Comparison of ENCODE assay signal across 17 cellular contexts in genomic region chr12:119169150-119169549, GRCh38. TPM values are rescaled to one million over a fixed set of nuclear protein-coding genes. Genes with fewer than 3 reads are reported as not detected.
DNase-seq lines count a peak whose midpoint lies in the region; ATAC-seq and TF ChIP-seq lines count a peak whose summit lies in the region.
"Had no signal": no experiment of that assay in that cellular context is flagged by ENCODE, and none has a peak within 500 bp of the region (broad histone marks: within the 10 kb centered on the region; RNA-seq: fewer than 3 reads in every experiment).

No MANE protein-coding gene starts in this region.

- BruUV-seq in PC-3 (replicated peaks; lab: Mats Ljungman, UMichigan) = no TSS peak

- DNase-seq in ELF-1 (ENCODE audit: low read depth, low spot score) (peak; percentile 72), PC-3 (peak; percentile 27), hepatocyte (ENCODE audit: low spot score) (peak; percentile 37), trophoblast cell (peak; percentile 81 to 88), kidney tubule cell (ENCODE audit: low spot score) (no peak)
- no peak for DNase-seq in activated naive CD8-positive, alpha-beta T cell treated with anti-CD3 and anti-CD28 coated beads, Interleukin-2, amount 50 U/mL, for 24 hours
- DNase-seq in effector CD8-positive, alpha-beta T cell (lab: John Stamatoyannopoulos, UW) = no peak
- DNase-seq: Calu3; CD4-positive, alpha-beta memory T cell; HFFc6; MM.1S; NCI-H1092; NCI-H146; NCI-H2081 had no signal

- CTCF ChIA-PET in PC-3 (lab: Charles Lee) = no interaction called here

- H3K4me3 Mint-ChIP-seq in activated naive CD8-positive, alpha-beta T cell treated with anti-CD3 and anti-CD28 coated beads, Interleukin-2, amount 50 U/mL, for 24 hours = no peak overlapping the region
- H3K4me3 Mint-ChIP-seq: CD4-positive, alpha-beta memory T cell; HFFc6 had no signal

- peak overlapping the region; percentile 35 for H4K8ac ChIP-seq in trophoblast cell (ENCODE audit: low read depth, low read length)

- H3K36me3 ChIP-seq in PC-3 (ENCODE audit: low read depth, low read length) = no peaks in the 10 kb centered on the region
- no peaks in the 10 kb centered on the region for H3K36me3 ChIP-seq in hepatocyte (replicated peaks; ENCODE audit: insufficient read depth, low read depth)
- H3K36me3 ChIP-seq in trophoblast cell (ENCODE audit: control insufficient read depth in 1 of 2, insufficient read depth in 2 of 2, low read length in 2 of 2) = no peaks in the 10 kb centered on the region
- H3K36me3 ChIP-seq: BLaER1, SJSA1 had no signal

- ATAC-seq in PC-3 (no peak), GM18520 (IDR thresholded peaks at IDR 0.05; ENCODE audit: unreplicated experiment) (no peak)
- ATAC-seq in activated naive CD8-positive, alpha-beta T cell treated with anti-CD3 and anti-CD28 coated beads, Interleukin-2, amount 50 U/mL, for 24 hours = no peak

- TF ChIP-seq CTCF in PC-3 (conservative IDR thresholded peaks at IDR 0.05; ENCODE audit: low read depth, low read length) (no peak), hepatocyte (IDR thresholded peaks at IDR 0.05; ENCODE audit: poor library complexity) (no peak)

- H4K91ac ChIP-seq in trophoblast cell (ENCODE audit: low read depth, low read length) = no peak overlapping the region

- H2AFZ ChIP-seq in PC-3 (ENCODE audit: low read length) = no peak overlapping the region
- H2AFZ ChIP-seq in hepatocyte = no peak overlapping the region
- H2AFZ ChIP-seq in trophoblast cell (ENCODE audit: insufficient read depth, low read length, poor library complexity) = no peak overlapping the region

- H3K4me2 ChIP-seq in PC-3 (ENCODE audit: low read length) (no peak overlapping the region), hepatocyte (no peak overlapping the region), trophoblast cell (ENCODE audit: low read length) (peak overlapping the region; percentile 26)
- H3K4me2 ChIP-seq: BLaER1 had no signal

- intact Hi-C loops in PC-3 (cut with micrococcal nuclease) = no loop called here

- no peak overlapping the region for H4K12ac ChIP-seq in trophoblast cell (ENCODE audit: low read depth, low read length)

- POLR2A ChIA-PET in PC-3 (lab: Charles Lee; ENCODE audit: unreplicated experiment) = no interaction called here

- no peaks in the 10 kb centered on the region for H3K27me3 Mint-ChIP-seq in activated naive CD8-positive, alpha-beta T cell treated with anti-CD3 and anti-CD28 coated beads, Interleukin-2, amount 50 U/mL, for 24 hours

- peaks cover 31% of the 10 kb centered on the region for H3K79me1 ChIP-seq in trophoblast cell (ENCODE audit: low read length)

- H3K79me2 ChIP-seq in PC-3 (ENCODE audit: low read length) (no peaks in the 10 kb centered on the region), hepatocyte (no peaks in the 10 kb centered on the region), trophoblast cell (ENCODE audit: control insufficient read depth, insufficient read depth, low read length, poor library complexity) (peaks cover 4% of the 10 kb centered on the region)

- no peaks in the 10 kb centered on the region for H3K36me3 Mint-ChIP-seq in activated naive CD8-positive, alpha-beta T cell treated with anti-CD3 and anti-CD28 coated beads, Interleukin-2, amount 50 U/mL, for 24 hours (ENCODE audit: low read depth)
- H3K36me3 Mint-ChIP-seq: CD4-positive, alpha-beta memory T cell had no signal

- H3K9me3 Mint-ChIP-seq in activated naive CD8-positive, alpha-beta T cell treated with anti-CD3 and anti-CD28 coated beads, Interleukin-2, amount 50 U/mL, for 24 hours = peaks cover 5% of the 10 kb centered on the region
- H3K9me3 Mint-ChIP-seq: HFFc6 had no signal

- no peak overlapping the region for H3K23ac ChIP-seq in trophoblast cell (ENCODE audit: low read length)

- H3K4ac ChIP-seq in trophoblast cell (ENCODE audit: low read depth, low read length) = no peak overlapping the region

- no peaks in the 10 kb centered on the region for H4K20me1 ChIP-seq in PC-3 (ENCODE audit: low read length)
- no peaks in the 10 kb centered on the region for H4K20me1 ChIP-seq in hepatocyte (ENCODE audit: insufficient read depth, poor library complexity, severe bottlenecking)
- H4K20me1 ChIP-seq: BLaER1 had no signal

- 44% methylated on average over 2 of the region's 2 CpGs for WGBS in hepatocyte (ENCODE audit: low lambda C conversion rate, missing lambda C conversion rate)
- WGBS in trophoblast cell (ENCODE audit: extremely low coverage, insufficient coverage, insufficient read length) = no CpG with 5 or more reads among the region's 2 CpGs

- H3K9ac ChIP-seq in PC-3 (ENCODE audit: low read length) (no peak overlapping the region), trophoblast cell (ENCODE audit: low read length) (no peak overlapping the region)
- H3K9ac ChIP-seq: BLaER1 had no signal

- H3K4me3 ChIP-seq in PC-3 (ENCODE audit: low read length) (no peak overlapping the region), hepatocyte (no peak overlapping the region), trophoblast cell (ENCODE audit: low read depth, low read length) (no peak overlapping the region)
- H3K4me3 ChIP-seq: BLaER1, SJSA1 had no signal

- no peak overlapping the region for H3K14ac ChIP-seq in trophoblast cell (ENCODE audit: low read length)

- no peaks in the 10 kb centered on the region for H3K4me1 ChIP-seq in PC-3 (ENCODE audit: insufficient read depth, low read length)
- H3K4me1 ChIP-seq in hepatocyte (ENCODE audit: insufficient read depth) = peaks cover 6% of the 10 kb centered on the region
- peaks cover 26 to 30% of the 10 kb centered on the region in 2 experiments for H3K4me1 ChIP-seq in trophoblast cell (ENCODE audit: control insufficient read depth in 1 of 2, insufficient read depth in 2 of 2, low read length in 2 of 2)
- H3K4me1 ChIP-seq: BLaER1 had no signal

- no peak overlapping the region for H3K18ac ChIP-seq in trophoblast cell (ENCODE audit: low read length)

- H3K4me1 Mint-ChIP-seq in activated naive CD8-positive, alpha-beta T cell treated with anti-CD3 and anti-CD28 coated beads, Interleukin-2, amount 50 U/mL, for 24 hours = no peaks in the 10 kb centered on the region
- H3K4me1 Mint-ChIP-seq: CD4-positive, alpha-beta memory T cell had no signal

- H2BK12ac ChIP-seq in trophoblast cell (ENCODE audit: low read length) = no peak overlapping the region

- H2BK120ac ChIP-seq in trophoblast cell (ENCODE audit: insufficient read depth, low read length, poor library complexity) = no peak overlapping the region

- H2AK5ac ChIP-seq in trophoblast cell (ENCODE audit: low read length) = no peak overlapping the region

- H2BK5ac ChIP-seq in trophoblast cell (ENCODE audit: low read depth, low read length, poor library complexity) = no peak overlapping the region

- H3K27ac ChIP-seq in PC-3 (ENCODE audit: low read length) (no peak overlapping the region), hepatocyte (peak overlapping the region; percentile 70), trophoblast cell (ENCODE audit: low read depth, low read length) (peak overlapping the region; percentile 51)
- H3K27ac ChIP-seq: BLaER1, SJSA1 had no signal

- H3K9me2 ChIP-seq in PC-3 (replicated peaks; ENCODE audit: low read length) (no peaks in the 10 kb centered on the region), hepatocyte (replicated peaks; ENCODE audit: insufficient read depth) (no peaks in the 10 kb centered on the region)

- no peaks in the 10 kb centered on the region for H3K9me3 ChIP-seq in PC-3 (ENCODE audit: low read length)
- H3K9me3 ChIP-seq in hepatocyte (ENCODE audit: low read depth) = no peaks in the 10 kb centered on the region
- no peaks in the 10 kb centered on the region for H3K9me3 ChIP-seq in trophoblast cell (ENCODE audit: insufficient read depth, low read depth, low read length)
- H3K9me3 ChIP-seq: BLaER1, SJSA1 had no signal

- H3K27ac Mint-ChIP-seq in activated naive CD8-positive, alpha-beta T cell treated with anti-CD3 and anti-CD28 coated beads, Interleukin-2, amount 50 U/mL, for 24 hours = no peak overlapping the region
- H3K27ac Mint-ChIP-seq: CD4-positive, alpha-beta memory T cell; HFFc6 had no signal

- H3K27me3 ChIP-seq in PC-3 (ENCODE audit: low read length) (peaks cover 57% of the 10 kb centered on the region), hepatocyte (no peaks in the 10 kb centered on the region), trophoblast cell (ENCODE audit: insufficient read depth, low read length) (no peaks in the 10 kb centered on the region)
- H3K27me3 ChIP-seq: BLaER1, SJSA1 had no signal

- no peaks in the 10 kb centered on the region for H3F3A ChIP-seq in PC-3 (ENCODE audit: low read length, unreplicated experiment)

RNA-seq across cellular contexts. Expression of gene HSPB8, which starts 9.6 kb away (rescaled TPM):
- 8.4 and 11.4 TPM in 2 replicates for total RNA-seq in PC-3 (2014; rRNA removed)
- 28.5 and 29.7 TPM in 2 replicates for total RNA-seq in hepatocyte
- 39.7 and 45.4 TPM in 2 replicates for polyA plus RNA-seq in hepatocyte
- 373 and 404 TPM in 2 replicates for polyA plus RNA-seq in trophoblast cell (2013)
- total RNA-seq: CD4-positive, alpha-beta memory T cell had no signal
- polyA plus RNA-seq: CD4-positive, alpha-beta memory T cell had no signal

Comparison
In these comparisons a context has a peak if more than half of its experiments do, and no peak if none do; other contexts are left out.
1. DNase-seq: peak in ELF-1 (single experiment), PC-3 (single experiment), hepatocyte (single experiment) and trophoblast cell (2 of 2); none in activated naive CD8-positive, alpha-beta T cell treated with anti-CD3 and anti-CD28 coated beads, Interleukin-2, amount 50 U/mL, for 24 hours (single experiment), effector CD8-positive, alpha-beta T cell (single experiment) and kidney tubule cell (single experiment).